In the genomic region with DNA sequence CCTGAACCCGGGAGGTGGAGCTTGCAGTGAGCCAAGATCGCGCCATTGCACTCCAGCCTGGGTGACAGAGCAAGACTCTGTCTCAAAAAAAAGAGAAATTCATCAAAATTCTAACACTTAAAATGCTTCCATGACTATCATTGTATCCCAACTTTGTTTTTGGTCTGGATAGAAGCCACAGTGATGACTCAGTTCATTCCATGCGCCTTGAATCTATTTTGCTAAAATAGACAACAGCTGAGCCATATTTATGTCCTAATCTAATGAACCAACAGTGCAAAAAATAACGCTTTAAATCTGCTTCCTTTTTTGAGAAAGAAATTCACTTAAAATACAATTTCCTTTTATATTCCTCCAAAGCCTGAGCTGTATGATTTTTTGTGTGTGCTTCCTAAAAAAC, we compare ENCODE assay signal across 2 cellular contexts.
TF ChIP-seq lines count a peak whose summit lies in the region.

No MANE protein-coding gene starts in this region.

TF ChIP-seq in IMR-90, 13 proteins besides CTCF, POLR2A, EP300 and RAD21:
- TF ChIP-seq RCOR1 (IDR thresholded peaks at IDR 0.05; ENCODE audit: insufficient replicate concordance, low read length) (no peak), MAFK (IDR thresholded peaks at IDR 0.05; ENCODE audit: low read depth, low read length) (peak; percentile 8; the same call in 1 of the 2 replicates), FOS (IDR thresholded peaks at IDR 0.05; ENCODE audit: low read depth, low read length) (peak; percentile 65), SMC3 (IDR thresholded peaks at IDR 0.05; ENCODE audit: low read depth, low read length) (no peak)

TF ChIP-seq in K562, 482 proteins besides CTCF, POLR2A, EP300 and RAD21:
- TF ChIP-seq, protein P1, sequence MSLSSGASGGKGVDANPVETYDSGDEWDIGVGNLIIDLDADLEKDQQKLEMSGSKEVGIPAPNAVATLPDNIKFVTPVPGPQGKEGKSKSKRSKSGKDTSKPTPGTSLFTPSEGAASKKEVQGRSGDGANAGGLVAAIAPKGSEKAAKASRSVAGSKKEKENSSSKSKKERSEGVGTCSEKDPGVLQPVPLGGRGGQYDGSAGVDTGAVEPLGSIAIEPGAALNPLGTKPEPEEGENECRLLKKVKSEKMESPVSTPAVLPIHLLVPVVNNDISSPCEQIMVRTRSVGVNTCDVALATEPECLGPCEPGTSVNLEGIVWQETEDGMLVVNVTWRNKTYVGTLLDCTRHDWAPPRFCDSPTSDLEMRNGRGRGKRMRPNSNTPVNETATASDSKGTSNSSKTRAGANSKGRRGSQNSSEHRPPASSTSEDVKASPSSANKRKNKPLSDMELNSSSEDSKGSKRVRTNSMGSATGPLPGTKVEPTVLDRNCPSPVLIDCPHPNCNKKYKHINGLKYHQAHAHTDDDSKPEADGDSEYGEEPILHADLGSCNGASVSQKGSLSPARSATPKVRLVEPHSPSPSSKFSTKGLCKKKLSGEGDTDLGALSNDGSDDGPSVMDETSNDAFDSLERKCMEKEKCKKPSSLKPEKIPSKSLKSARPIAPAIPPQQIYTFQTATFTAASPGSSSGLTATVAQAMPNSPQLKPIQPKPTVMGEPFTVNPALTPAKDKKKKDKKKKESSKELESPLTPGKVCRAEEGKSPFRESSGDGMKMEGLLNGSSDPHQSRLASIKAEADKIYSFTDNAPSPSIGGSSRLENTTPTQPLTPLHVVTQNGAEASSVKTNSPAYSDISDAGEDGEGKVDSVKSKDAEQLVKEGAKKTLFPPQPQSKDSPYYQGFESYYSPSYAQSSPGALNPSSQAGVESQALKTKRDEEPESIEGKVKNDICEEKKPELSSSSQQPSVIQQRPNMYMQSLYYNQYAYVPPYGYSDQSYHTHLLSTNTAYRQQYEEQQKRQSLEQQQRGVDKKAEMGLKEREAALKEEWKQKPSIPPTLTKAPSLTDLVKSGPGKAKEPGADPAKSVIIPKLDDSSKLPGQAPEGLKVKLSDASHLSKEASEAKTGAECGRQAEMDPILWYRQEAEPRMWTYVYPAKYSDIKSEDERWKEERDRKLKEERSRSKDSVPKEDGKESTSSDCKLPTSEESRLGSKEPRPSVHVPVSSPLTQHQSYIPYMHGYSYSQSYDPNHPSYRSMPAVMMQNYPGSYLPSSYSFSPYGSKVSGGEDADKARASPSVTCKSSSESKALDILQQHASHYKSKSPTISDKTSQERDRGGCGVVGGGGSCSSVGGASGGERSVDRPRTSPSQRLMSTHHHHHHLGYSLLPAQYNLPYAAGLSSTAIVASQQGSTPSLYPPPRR (CRISPR knock-in tag; IDR thresholded peaks at IDR 0.05; ENCODE audit: borderline replicate concordance) = no peak
- no peak for TF ChIP-seq U2AF2 (optimal IDR thresholded peaks at IDR 0.05; ENCODE audit: low read depth, low read length)
- TF ChIP-seq PHF21A (IDR thresholded peaks at IDR 0.05; ENCODE audit: borderline replicate concordance, low read depth) = no peak
- TF ChIP-seq XRCC3 (IDR thresholded peaks at IDR 0.05) = no peak
- TF ChIP-seq, protein P2, sequence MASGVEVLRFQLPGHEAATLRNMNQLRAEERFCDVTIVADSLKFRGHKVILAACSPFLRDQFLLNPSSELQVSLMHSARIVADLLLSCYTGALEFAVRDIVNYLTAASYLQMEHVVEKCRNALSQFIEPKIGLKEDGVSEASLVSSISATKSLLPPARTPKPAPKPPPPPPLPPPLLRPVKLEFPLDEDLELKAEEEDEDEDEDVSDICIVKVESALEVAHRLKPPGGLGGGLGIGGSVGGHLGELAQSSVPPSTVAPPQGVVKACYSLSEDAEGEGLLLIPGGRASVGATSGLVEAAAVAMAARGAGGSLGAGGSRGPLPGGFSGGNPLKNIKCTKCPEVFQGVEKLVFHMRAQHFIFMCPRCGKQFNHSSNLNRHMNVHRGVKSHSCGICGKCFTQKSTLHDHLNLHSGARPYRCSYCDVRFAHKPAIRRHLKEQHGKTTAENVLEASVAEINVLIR (CRISPR knock-in tag; IDR thresholded peaks at IDR 0.05) = no peak
- TF ChIP-seq CCNT2 (IDR thresholded peaks at IDR 0.05; ENCODE audit: borderline replicate concordance, extremely low read depth, insufficient read length, low read depth, low read length) = no peak
- no peak for TF ChIP-seq PTTG1 (tag; IDR thresholded peaks at IDR 0.05; ENCODE audit: low read depth)
- TF ChIP-seq, protein P3, sequence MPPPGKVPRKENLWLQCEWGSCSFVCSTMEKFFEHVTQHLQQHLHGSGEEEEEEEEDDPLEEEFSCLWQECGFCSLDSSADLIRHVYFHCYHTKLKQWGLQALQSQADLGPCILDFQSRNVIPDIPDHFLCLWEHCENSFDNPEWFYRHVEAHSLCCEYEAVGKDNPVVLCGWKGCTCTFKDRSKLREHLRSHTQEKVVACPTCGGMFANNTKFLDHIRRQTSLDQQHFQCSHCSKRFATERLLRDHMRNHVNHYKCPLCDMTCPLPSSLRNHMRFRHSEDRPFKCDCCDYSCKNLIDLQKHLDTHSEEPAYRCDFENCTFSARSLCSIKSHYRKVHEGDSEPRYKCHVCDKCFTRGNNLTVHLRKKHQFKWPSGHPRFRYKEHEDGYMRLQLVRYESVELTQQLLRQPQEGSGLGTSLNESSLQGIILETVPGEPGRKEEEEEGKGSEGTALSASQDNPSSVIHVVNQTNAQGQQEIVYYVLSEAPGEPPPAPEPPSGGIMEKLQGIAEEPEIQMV (tag; conservative IDR thresholded peaks at IDR 0.05; ENCODE audit: low read depth) = no peak
- TF ChIP-seq XRCC5 (IDR thresholded peaks at IDR 0.05; ENCODE audit: low read depth, low read length) = no peak
- no peak for TF ChIP-seq WHSC1 (IDR thresholded peaks at IDR 0.05; ENCODE audit: low read length)
